Comparison of ENCODE assay signal across 1 cellular context in genomic region chr3:57109437-57110199, GRCh38.
TF ChIP-seq lines count a peak whose summit lies in the region.

No MANE protein-coding gene starts in this region.

TF ChIP-seq in HepG2, 621 proteins besides CTCF, POLR2A, EP300 and RAD21:
- TF ChIP-seq FOXA1 (IDR thresholded peaks at IDR 0.05) (no peak), FOXA1 (CRISPR knock-in tag; IDR thresholded peaks at IDR 0.05) (0 out of 2 replicates have a peak, but pooled peaks have one; percentile 30), SP2 (CRISPR knock-in tag; IDR thresholded peaks at IDR 0.05) (no peak), AHDC1 (CRISPR knock-in tag; IDR thresholded peaks at IDR 0.05; ENCODE audit: borderline replicate concordance) (no peak)
TF ChIP-seq in HepG2: peak in this region for 1.
